Comparison of ENCODE assay signal across 33 cellular contexts in the genomic region with DNA sequence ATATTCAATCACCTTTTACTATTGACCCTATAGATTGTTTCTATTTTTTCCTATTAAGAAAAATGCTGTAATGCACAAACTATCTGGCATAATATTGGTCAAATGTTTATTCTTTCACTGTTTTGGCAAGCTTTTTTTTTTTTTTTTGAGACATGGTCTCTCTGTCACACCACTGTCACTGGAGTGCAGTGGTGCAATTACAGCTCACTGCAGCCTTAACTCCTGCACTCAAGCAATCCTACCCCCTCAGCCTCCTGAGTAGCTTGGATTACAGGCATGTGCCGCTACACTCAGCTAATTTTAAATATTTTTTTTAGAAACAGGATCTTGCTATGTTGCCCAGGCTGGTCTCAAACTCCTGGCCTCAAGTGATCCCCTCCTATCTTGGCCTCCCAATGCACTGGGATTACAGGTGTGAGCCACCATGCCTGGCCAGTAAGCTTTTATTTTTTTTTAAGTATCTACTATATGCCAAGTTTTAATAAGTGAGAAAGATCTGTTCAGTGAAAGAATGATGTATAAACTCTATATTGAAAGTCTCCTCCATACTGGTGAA.
"Had no signal": no experiment of that assay in that cellular context is flagged by ENCODE, and none has a peak within 500 bp of the region (broad histone marks: within the 10 kb centered on the region; RNA-seq: fewer than 3 reads in every experiment).

No MANE protein-coding gene starts in this region.

- H3K36me3 ChIP-seq: ascending aorta, cardiac muscle cell, colonic mucosa, gastroesophageal sphincter, pancreas, prostate gland, sigmoid colon, upper lobe of left lung, vagina had no signal

- H3K4me3 Mint-ChIP-seq: activated CD4-positive, alpha-beta memory T cell treated with anti-CD3 and anti-CD28 coated beads for 36 hours; activated naive CD4-positive, alpha-beta T cell treated with anti-CD3 and anti-CD28 coated beads, Interleukin-2, amount 10 ng/mL, durations not matched to agents 7 days and 5 days; activated naive CD8-positive, alpha-beta T cell treated with anti-CD3 and anti-CD28 coated beads, Interleukin-2, amount 10 ng/mL, durations not matched to agents 7 days and 5 days; activated T-cell treated with anti-CD3 and anti-CD28 coated beads, Interleukin-2, amount 50 U/mL, for 24 hours; nephron progenitor cell; stimulated activated memory B cell treated with anti-CD40 and anti-IgM and Interleukin-4, amounts not matched to agents 10 μg/mL and 1 μg/mL and 100 μg/mL, for 72 hours; stimulated activated naive CD8-positive, alpha-beta T cell treated with anti-CD3 and anti-CD28 coated beads, Interleukin-15, amount 100 ng/mL, for 72 hours had no signal

- H3K27me3 Mint-ChIP-seq: activated CD4-positive, alpha-beta memory T cell treated with anti-CD3 and anti-CD28 coated beads for 36 hours; activated naive CD4-positive, alpha-beta T cell treated with anti-CD3 and anti-CD28 coated beads, Interleukin-2, amount 10 ng/mL, durations not matched to agents 7 days and 5 days; activated naive CD8-positive, alpha-beta T cell treated with anti-CD3 and anti-CD28 coated beads, Interleukin-2, amount 10 ng/mL, durations not matched to agents 7 days and 5 days; activated T-cell treated with anti-CD3 and anti-CD28 coated beads, Interleukin-2, amount 50 U/mL, for 24 hours; stimulated activated memory B cell treated with anti-CD40 and anti-IgM and Interleukin-4, amounts not matched to agents 10 μg/mL and 1 μg/mL and 100 μg/mL, for 72 hours; stimulated activated naive CD8-positive, alpha-beta T cell treated with anti-CD3 and anti-CD28 coated beads, Interleukin-15, amount 100 ng/mL, for 72 hours had no signal

- H3K4me3 ChIP-seq: ascending aorta, cardiac muscle cell, colonic mucosa, gastroesophageal sphincter, hepatocyte, pancreas, prostate gland, sigmoid colon, upper lobe of left lung, vagina had no signal

- H2AFZ ChIP-seq: hepatocyte had no signal

- H3K4me1 ChIP-seq: ascending aorta, prostate gland had no signal

- DNase-seq: activated CD4-positive, alpha-beta memory T cell treated with anti-CD3 and anti-CD28 coated beads for 36 hours; activated CD4-positive, alpha-beta T cell treated with anti-CD3 and anti-CD28 coated beads for 48 hours; activated CD8-positive, alpha-beta memory T cell treated with anti-CD3 and anti-CD28 coated beads, Interleukin-2, amount 50 U/mL, for 48 hours; activated gamma-delta T cell; activated naive CD4-positive, alpha-beta T cell treated with anti-CD3 and anti-CD28 coated beads, Interleukin-2, amount 10 ng/mL, durations not matched to agents 7 days and 5 days; activated naive CD8-positive, alpha-beta T cell treated with anti-CD3 and anti-CD28 coated beads, Interleukin-2, amount 10 ng/mL, durations not matched to agents 7 days and 5 days; activated T-cell treated with anti-CD3 and anti-CD28 coated beads, Interleukin-2, amount 50 U/mL, for 24 hours; cerebellar nuclear complex; colonic mucosa; effector memory CD4-positive, alpha-beta T cell; left cardiac atrium; left ventricle myocardium superior; nephron progenitor cell; nucleus accumbens; pancreas; retina; sigmoid colon; small intestine; stimulated activated CD4-positive, alpha-beta T cell treated with anti-CD3 and anti-CD28 coated beads, Interleukin-4, amount 100 ng/mL, for 4 hours; stimulated activated CD8-positive, alpha-beta memory T cell treated with anti-CD3 and anti-CD28 coated beads, Interleukin-4, amount 100 ng/mL, for 48 hours; stimulated activated naive CD8-positive, alpha-beta T cell treated with anti-CD3 and anti-CD28 coated beads, Interleukin-15, amount 100 ng/mL, for 72 hours; substantia nigra; upper lobe of left lung had no signal

- H3K27ac Mint-ChIP-seq: activated CD4-positive, alpha-beta memory T cell treated with anti-CD3 and anti-CD28 coated beads for 36 hours; activated naive CD4-positive, alpha-beta T cell treated with anti-CD3 and anti-CD28 coated beads, Interleukin-2, amount 10 ng/mL, durations not matched to agents 7 days and 5 days; activated naive CD8-positive, alpha-beta T cell treated with anti-CD3 and anti-CD28 coated beads, Interleukin-2, amount 10 ng/mL, durations not matched to agents 7 days and 5 days; activated T-cell treated with anti-CD3 and anti-CD28 coated beads, Interleukin-2, amount 50 U/mL, for 24 hours; stimulated activated memory B cell treated with anti-CD40 and anti-IgM and Interleukin-4, amounts not matched to agents 10 μg/mL and 1 μg/mL and 100 μg/mL, for 72 hours; stimulated activated naive CD8-positive, alpha-beta T cell treated with anti-CD3 and anti-CD28 coated beads, Interleukin-15, amount 100 ng/mL, for 72 hours had no signal

- H3K9me3 Mint-ChIP-seq: activated CD4-positive, alpha-beta memory T cell treated with anti-CD3 and anti-CD28 coated beads for 36 hours; activated naive CD4-positive, alpha-beta T cell treated with anti-CD3 and anti-CD28 coated beads, Interleukin-2, amount 10 ng/mL, durations not matched to agents 7 days and 5 days; activated naive CD8-positive, alpha-beta T cell treated with anti-CD3 and anti-CD28 coated beads, Interleukin-2, amount 10 ng/mL, durations not matched to agents 7 days and 5 days; activated T-cell treated with anti-CD3 and anti-CD28 coated beads, Interleukin-2, amount 50 U/mL, for 24 hours; brain; nephron progenitor cell; stimulated activated memory B cell treated with anti-CD40 and anti-IgM and Interleukin-4, amounts not matched to agents 10 μg/mL and 1 μg/mL and 100 μg/mL, for 72 hours; stimulated activated naive CD8-positive, alpha-beta T cell treated with anti-CD3 and anti-CD28 coated beads, Interleukin-15, amount 100 ng/mL, for 72 hours had no signal

- H3K4me2 ChIP-seq: hepatocyte had no signal

- H3K27ac ChIP-seq: ascending aorta, cardiac muscle cell, colonic mucosa, gastroesophageal sphincter, hepatocyte, pancreas, prostate gland, sigmoid colon, upper lobe of left lung, vagina, VCaP had no signal

- H3K27me3 ChIP-seq: ascending aorta, cardiac muscle cell, colonic mucosa, gastroesophageal sphincter, hepatocyte, pancreas, sigmoid colon, upper lobe of left lung, vagina had no signal

- H3K9me3 ChIP-seq: ascending aorta, colonic mucosa, gastroesophageal sphincter, pancreas, prostate gland, sigmoid colon, upper lobe of left lung, vagina had no signal

- ATAC-seq: activated CD4-positive, CD25-positive, alpha-beta regulatory T cell treated with anti-CD3 and anti-CD28 coated beads, Interleukin-2, amount 50 U/mL, for 24 hours; gastroesophageal sphincter; left cardiac atrium; left ventricle myocardium superior; pancreas; stimulated activated memory B cell treated with anti-CD40 and anti-IgM and Interleukin-4, amounts not matched to agents 10 μg/mL and 1 μg/mL and 100 μg/mL, for 72 hours; stimulated activated naive CD8-positive, alpha-beta T cell treated with anti-CD3 and anti-CD28 coated beads, Interleukin-15, amount 100 ng/mL, for 72 hours had no signal
